Comparison of ENCODE assay signal across 16 cellular contexts in genomic region chr3:149449799-149450198, GRCh38. TPM values are rescaled to one million over a fixed set of nuclear protein-coding genes. Genes with fewer than 3 reads are reported as not detected.
DNase-seq lines count a peak whose midpoint lies in the region; ATAC-seq and TF ChIP-seq lines count a peak whose summit lies in the region.
"Had no signal": no experiment of that assay in that cellular context is flagged by ENCODE, and none has a peak within 500 bp of the region (broad histone marks: within the 10 kb centered on the region; RNA-seq: fewer than 3 reads in every experiment).

No MANE protein-coding gene starts in this region.

- POLR2A ChIA-PET in Panc1 (lab: Charles Lee) = no interaction called here
- POLR2A ChIA-PET in A673 (lab: Charles Lee; ENCODE audit: low non-redundant PET) = no interaction called here
- POLR2A ChIA-PET in naive thymus-derived CD4-positive, alpha-beta T cell (lab: Charles Lee) = no interaction called here
- POLR2A ChIA-PET in CD8-positive, alpha-beta T cell (lab: Charles Lee) = no interaction called here
- POLR2A ChIA-PET in activated CD4-positive, alpha-beta memory T cell treated with anti-CD3 and anti-CD28 coated beads, Interleukin-2, amount 10 ng/mL, durations not matched to agents 7 days and 5 days (lab: Charles Lee) = no interaction called here

- peak overlapping the region; percentile 40 for H2AFZ ChIP-seq in osteoblast (ENCODE audit: low read length)

- CTCF ChIA-PET in Panc1 (lab: Charles Lee) = no interaction called here
- CTCF ChIA-PET in A673 (lab: Charles Lee) = no interaction called here
- CTCF ChIA-PET in naive thymus-derived CD4-positive, alpha-beta T cell (lab: Charles Lee) = no interaction called here
- CTCF ChIA-PET in CD8-positive, alpha-beta T cell (lab: Charles Lee) = no interaction called here
- CTCF ChIA-PET in activated CD4-positive, alpha-beta memory T cell treated with anti-CD3 and anti-CD28 coated beads, Interleukin-2, amount 10 ng/mL, durations not matched to agents 7 days and 5 days (lab: Charles Lee) = no interaction called here

- H3K27me3 Mint-ChIP-seq in naive thymus-derived CD4-positive, alpha-beta T cell = peaks cover 0 to 25% (median 10%) of the 10 kb centered on the region in 5 donors
- H3K27me3 Mint-ChIP-seq in CD8-positive, alpha-beta T cell (ENCODE audit: low read depth) = no peaks in the 10 kb centered on the region
- H3K27me3 Mint-ChIP-seq in activated CD4-positive, alpha-beta memory T cell treated with anti-CD3 and anti-CD28 coated beads, Interleukin-2, amount 10 ng/mL, durations not matched to agents 7 days and 5 days = peaks cover 1% of the 10 kb centered on the region

- no peak overlapping the region for H3K4me3 ChIP-seq in Panc1 (ENCODE audit: low read depth in 2 of 2, low read length in 2 of 2)
- H3K4me3 ChIP-seq in right cardiac atrium (ENCODE audit: low read length) = no peak overlapping the region
- no peak overlapping the region for H3K4me3 ChIP-seq in osteoblast (ENCODE audit: insufficient read depth, low read length)
- H3K4me3 ChIP-seq in A673 (ENCODE audit: low read depth, low read length, poor library complexity, severe bottlenecking) = no peak overlapping the region
- no peak overlapping the region for H3K4me3 ChIP-seq in naive thymus-derived CD4-positive, alpha-beta T cell (ENCODE audit: low read length)
- no peak overlapping the region for H3K4me3 ChIP-seq in CD8-positive, alpha-beta T cell (ENCODE audit: low read depth, low read length)
- H3K4me3 ChIP-seq: mucosa of descending colon, Peyer's patch had no signal

- intact Hi-C loops in Panc1 (cut with micrococcal nuclease; ENCODE audit: unreplicated experiment) (no loop called here), right cardiac atrium (cut with DNase I) (no loop called here), A673 (cut with micrococcal nuclease; ENCODE audit: unreplicated experiment) (no loop called here)
- intact Hi-C loops in naive thymus-derived CD4-positive, alpha-beta T cell (cut with micrococcal nuclease) = no loop called here
- intact Hi-C loops in CD8-positive, alpha-beta T cell (cut with DNase I, micrococcal nuclease) = no loop called here

- peak; percentile 66 for ATAC-seq in Panc1
- peak in 1 of 2 donors; percentile 47 for ATAC-seq in right cardiac atrium
- ATAC-seq in naive thymus-derived CD4-positive, alpha-beta T cell = no peak
- no peak for ATAC-seq in CD8-positive, alpha-beta T cell
- ATAC-seq: mucosa of descending colon had no signal

- H3K4me3 Mint-ChIP-seq in naive thymus-derived CD4-positive, alpha-beta T cell = no peak overlapping the region
- H3K4me3 Mint-ChIP-seq in CD8-positive, alpha-beta T cell = no peak overlapping the region
- no peak overlapping the region for H3K4me3 Mint-ChIP-seq in activated CD4-positive, alpha-beta memory T cell treated with anti-CD3 and anti-CD28 coated beads, Interleukin-2, amount 10 ng/mL, durations not matched to agents 7 days and 5 days

- BruUV-seq in Panc1 (replicated peaks; lab: Mats Ljungman, UMichigan) (no TSS peak), A673 (replicated peaks; lab: Mats Ljungman, UMichigan) (no TSS peak)

- DNase-seq in ELF-1 (ENCODE audit: low read depth, low spot score) (peak; percentile 84), Panc1 (ENCODE audit: low read depth, low spot score) (no peak), right cardiac atrium (no peak), osteoblast (ENCODE audit: insufficient read length, low spot score, missing footprints) (peak; percentile 60), A673 (ENCODE audit: low spot score) (no peak)
- no peak for DNase-seq in naive thymus-derived CD4-positive, alpha-beta T cell
- no peak for DNase-seq in CD8-positive, alpha-beta T cell
- DNase-seq in activated CD4-positive, alpha-beta memory T cell treated with anti-CD3 and anti-CD28 coated beads, Interleukin-2, amount 10 ng/mL, durations not matched to agents 7 days and 5 days = no peak
- DNase-seq: activated CD4-positive, alpha-beta T cell treated with anti-CD3 and anti-CD28 coated beads for 48 hours; anterior cingulate cortex; C1 segment of cervical spinal cord; HCEC 1CT; mucosa of descending colon; NCI-H1417; Peyer's patch; T-helper 2 cell had no signal

- H3K9me3 Mint-ChIP-seq in naive thymus-derived CD4-positive, alpha-beta T cell = peaks cover 5 to 33% (median 9%) of the 10 kb centered on the region in 11 donors
- H3K9me3 Mint-ChIP-seq in CD8-positive, alpha-beta T cell = no peaks in the 10 kb centered on the region
- H3K9me3 Mint-ChIP-seq in activated CD4-positive, alpha-beta memory T cell treated with anti-CD3 and anti-CD28 coated beads, Interleukin-2, amount 10 ng/mL, durations not matched to agents 7 days and 5 days = peaks cover 15% of the 10 kb centered on the region

- 45% methylated on average over 4 of the region's 4 CpGs for WGBS in right cardiac atrium

- peaks cover 0 to 8% (median 0%) of the 10 kb centered on the region in 5 donors for H3K36me3 Mint-ChIP-seq in naive thymus-derived CD4-positive, alpha-beta T cell
- no peaks in the 10 kb centered on the region for H3K36me3 Mint-ChIP-seq in CD8-positive, alpha-beta T cell
- no peaks in the 10 kb centered on the region for H3K36me3 Mint-ChIP-seq in activated CD4-positive, alpha-beta memory T cell treated with anti-CD3 and anti-CD28 coated beads, Interleukin-2, amount 10 ng/mL, durations not matched to agents 7 days and 5 days (ENCODE audit: low read depth)

- in situ Hi-C loops in Panc1 (cut with HindIII; ENCODE audit: low pct_unique_long_range_greater_than_20kb, low sequenced_read_pairs) = no loop called here

- no peaks in the 10 kb centered on the region for H3K79me2 ChIP-seq in osteoblast (ENCODE audit: insufficient read depth, low read length)

- peaks cover 0 to 3% (median 0%) of the 10 kb centered on the region in 7 donors for H3K4me1 Mint-ChIP-seq in naive thymus-derived CD4-positive, alpha-beta T cell
- H3K4me1 Mint-ChIP-seq in CD8-positive, alpha-beta T cell (ENCODE audit: low read depth) = no peaks in the 10 kb centered on the region
- no peaks in the 10 kb centered on the region for H3K4me1 Mint-ChIP-seq in activated CD4-positive, alpha-beta memory T cell treated with anti-CD3 and anti-CD28 coated beads, Interleukin-2, amount 10 ng/mL, durations not matched to agents 7 days and 5 days

- H3K4me1 ChIP-seq in Panc1 (ENCODE audit: control insufficient read depth, insufficient read depth, low read length) (peaks cover 11% of the 10 kb centered on the region; the same call in 1 of the 2 replicates), right cardiac atrium (ENCODE audit: control insufficient read depth, insufficient read depth, low read length) (peaks cover 7% of the 10 kb centered on the region), osteoblast (ENCODE audit: insufficient read depth, low read length) (peaks cover 46% of the 10 kb centered on the region), A673 (ENCODE audit: insufficient read depth, low read length, poor library complexity, severe bottlenecking) (no peaks in the 10 kb centered on the region)
- no peaks in the 10 kb centered on the region for H3K4me1 ChIP-seq in naive thymus-derived CD4-positive, alpha-beta T cell (ENCODE audit: control insufficient read depth in 2 of 2, insufficient read depth in 2 of 2, low read length in 2 of 2)
- no peaks in the 10 kb centered on the region for H3K4me1 ChIP-seq in CD8-positive, alpha-beta T cell (ENCODE audit: insufficient read depth, low read length)
- H3K4me1 ChIP-seq: Peyer's patch had no signal

- H4K20me1 ChIP-seq in osteoblast (ENCODE audit: insufficient read depth, low read length) = no peaks in the 10 kb centered on the region

- H3K27ac ChIP-seq in Panc1 (ENCODE audit: low read length) (peak overlapping the region; percentile 67; the same call in 1 of the 2 replicates), right cardiac atrium (ENCODE audit: low read length) (peak overlapping the region; percentile 51), osteoblast (ENCODE audit: low read depth, low read length) (peak overlapping the region; percentile 88), A673 (ENCODE audit: low read depth, low read length, poor library complexity, severe bottlenecking) (no peak overlapping the region)
- H3K27ac ChIP-seq in naive thymus-derived CD4-positive, alpha-beta T cell (ENCODE audit: low read depth, low read length) = no peak overlapping the region
- no peak overlapping the region for H3K27ac ChIP-seq in CD8-positive, alpha-beta T cell (ENCODE audit: low read depth, low read length)
- H3K27ac ChIP-seq: Peyer's patch had no signal

- H3K9me3 ChIP-seq in Panc1 (ENCODE audit: control insufficient read depth, insufficient read depth, low read depth, low read length) (peaks cover 8% of the 10 kb centered on the region; the same call in 1 of the 2 replicates), right cardiac atrium (ENCODE audit: control insufficient read depth, low read length) (peaks cover 3% of the 10 kb centered on the region), osteoblast (ENCODE audit: low read depth, low read length) (no peaks in the 10 kb centered on the region), A673 (ENCODE audit: low read depth, low read length, poor library complexity, severe bottlenecking) (peaks cover 7% of the 10 kb centered on the region)
- H3K9me3 ChIP-seq in naive thymus-derived CD4-positive, alpha-beta T cell (ENCODE audit: control insufficient read depth in 2 of 3, low read length in 3 of 3) = peaks cover 0 to 12% (median 0%) of the 10 kb centered on the region in 3 experiments
- no peaks in the 10 kb centered on the region for H3K9me3 ChIP-seq in CD8-positive, alpha-beta T cell (ENCODE audit: low read length)

- TF ChIP-seq CTCF in Panc1 (IDR thresholded peaks at IDR 0.05) (no peak), osteoblast (IDR thresholded peaks at IDR 0.05; ENCODE audit: extremely low read depth, low read depth, low read length) (no peak), A673 (conservative IDR thresholded peaks at IDR 0.05; ENCODE audit: low read depth, low read length) (no peak)
- no peak for TF ChIP-seq CTCF in CD8-positive, alpha-beta T cell (IDR thresholded peaks at IDR 0.05)

- peak overlapping the region; percentile 31 for H3K4me2 ChIP-seq in osteoblast (ENCODE audit: insufficient read depth, low read length)

- H3K27me3 ChIP-seq in Panc1 (ENCODE audit: control insufficient read depth, insufficient read depth, low read length) (no peaks in the 10 kb centered on the region), right cardiac atrium (ENCODE audit: control insufficient read depth, insufficient read depth) (no peaks in the 10 kb centered on the region), osteoblast (ENCODE audit: insufficient read depth, low read length) (no peaks in the 10 kb centered on the region), A673 (replicated peaks; ENCODE audit: insufficient read depth, low read depth, low read length, poor library complexity) (no peaks in the 10 kb centered on the region)
- peaks cover 0 to 4% of the 10 kb centered on the region in 2 donors for H3K27me3 ChIP-seq in naive thymus-derived CD4-positive, alpha-beta T cell (ENCODE audit: control insufficient read depth in 2 of 2, insufficient read depth in 2 of 2, low read length in 2 of 2)
- H3K27me3 ChIP-seq in CD8-positive, alpha-beta T cell (ENCODE audit: insufficient read depth, low read length) = no peaks in the 10 kb centered on the region
- H3K27me3 ChIP-seq: Peyer's patch had no signal

- H3K36me3 ChIP-seq in Panc1 (ENCODE audit: control insufficient read depth, insufficient read depth, low read length) = no peaks in the 10 kb centered on the region
- peaks cover 5% of the 10 kb centered on the region for H3K36me3 ChIP-seq in osteoblast (ENCODE audit: insufficient read depth, low read length)
- no peaks in the 10 kb centered on the region for H3K36me3 ChIP-seq in A673 (ENCODE audit: insufficient read depth, low read length, poor library complexity, severe bottlenecking)
- H3K36me3 ChIP-seq in naive thymus-derived CD4-positive, alpha-beta T cell (ENCODE audit: control insufficient read depth in 2 of 3, insufficient read depth in 3 of 3, low read length in 3 of 3) = no peaks in the 10 kb centered on the region
- no peaks in the 10 kb centered on the region for H3K36me3 ChIP-seq in CD8-positive, alpha-beta T cell (ENCODE audit: insufficient read depth, low read length)
- H3K36me3 ChIP-seq: Peyer's patch had no signal

- H3K27ac Mint-ChIP-seq in naive thymus-derived CD4-positive, alpha-beta T cell = no peak overlapping the region
- H3K27ac Mint-ChIP-seq in CD8-positive, alpha-beta T cell = no peak overlapping the region
- H3K27ac Mint-ChIP-seq in activated CD4-positive, alpha-beta memory T cell treated with anti-CD3 and anti-CD28 coated beads, Interleukin-2, amount 10 ng/mL, durations not matched to agents 7 days and 5 days = no peak overlapping the region

RNA-seq across cellular contexts. Expression of gene TM4SF4, which starts 24.7 kb away (rescaled TPM):
- total RNA-seq in Panc1 (2021; ENCODE audit: unreplicated experiment) (0.46 TPM), right cardiac atrium (not detected), osteoblast (under 0.01 TPM in 1 of 2 replicates, not detected in the other), A673 (2021) (not detected in 2 replicates)
- not detected for polyA plus RNA-seq in Panc1 (2012; ENCODE audit: insufficient read length)
- not detected for polyA plus RNA-seq in right cardiac atrium
- total RNA-seq in naive thymus-derived CD4-positive, alpha-beta T cell = not detected
- polyA plus RNA-seq in naive thymus-derived CD4-positive, alpha-beta T cell = not detected
- not detected for total RNA-seq in CD8-positive, alpha-beta T cell
- total RNA-seq in activated CD4-positive, alpha-beta memory T cell treated with anti-CD3 and anti-CD28 coated beads, Interleukin-2, amount 10 ng/mL, durations not matched to agents 7 days and 5 days = not detected

Comparison
In these comparisons a context has a peak if more than half of its experiments do, and no peak if none do; other contexts are left out.
1. DNase-seq: peak in ELF-1 (single experiment) and osteoblast (single experiment); none in Panc1 (single experiment), right cardiac atrium (0 of 3), A673 (single experiment), naive thymus-derived CD4-positive, alpha-beta T cell (0 of 9), CD8-positive, alpha-beta T cell (0 of 7) and activated CD4-positive, alpha-beta memory T cell treated with anti-CD3 and anti-CD28 coated beads, Interleukin-2, amount 10 ng/mL, durations not matched to agents 7 days and 5 days (single experiment).
2. H3K27ac ChIP-seq: peak in Panc1 (single experiment), right cardiac atrium (single experiment) and osteoblast (single experiment); none in A673 (single experiment), naive thymus-derived CD4-positive, alpha-beta T cell (single experiment) and CD8-positive, alpha-beta T cell (single experiment).